In the genomic region with DNA sequence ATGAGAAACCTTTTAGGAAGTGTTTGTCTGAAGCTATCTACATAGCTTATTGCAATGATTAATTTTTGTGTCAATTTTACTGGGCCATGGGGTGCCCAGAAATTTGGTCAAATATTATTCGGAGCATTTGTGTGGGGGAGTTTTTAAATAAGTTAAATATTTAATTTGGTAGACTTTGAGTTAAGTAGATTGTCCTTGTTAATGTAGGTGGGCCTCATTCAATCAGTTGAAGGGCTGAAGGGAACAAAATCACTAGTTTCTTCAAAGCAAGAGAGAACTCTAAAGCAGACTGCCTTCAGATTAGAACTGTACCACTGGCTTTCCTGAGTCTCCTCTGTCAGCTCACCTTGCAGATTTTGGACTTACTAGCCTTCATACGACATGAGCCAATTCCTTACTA, we compare ENCODE assay signal across 27 cellular contexts.
"Had no signal": no experiment of that assay in that cellular context is flagged by ENCODE, and none has a peak within 500 bp of the region (broad histone marks: within the 10 kb centered on the region; RNA-seq: fewer than 3 reads in every experiment).

No MANE protein-coding gene starts in this region.

- H3K36me3 ChIP-seq: stomach, suprapubic skin, thoracic aorta, thyroid gland, tibial artery, tibial nerve, transverse colon, upper lobe of left lung, upper lobe of right lung, uterus, vagina had no signal

- H3K9me3 ChIP-seq: stomach, suprapubic skin, testis, thoracic aorta, thyroid gland, tibial artery, tibial nerve, transverse colon, upper lobe of left lung, upper lobe of right lung, uterus, vagina had no signal

- H3K4me1 ChIP-seq: stomach, suprapubic skin, testis, thyroid gland, tibial artery, transverse colon, upper lobe of left lung, upper lobe of right lung, uterus, vagina had no signal

- ATAC-seq: stimulated activated effector memory CD8-positive, alpha-beta T cell treated with anti-CD3 and anti-CD28 coated beads, Interleukin-12 subunit alpha, Interleukin-12 subunit beta, amount 100 ng/mL, for 72 hours; stimulated activated memory B cell treated with anti-CD40 and anti-IgM and Interleukin-4, amounts not matched to agents 10 μg/mL and 1 μg/mL and 100 μg/mL, for 72 hours; stimulated activated naive B cell treated with anti-CD40 and anti-IgM and Interleukin-4, amounts not matched to agents 10 μg/mL and 1 μg/mL and 100 μg/mL, for 72 hours; stimulated activated naive CD8-positive, alpha-beta T cell treated with anti-CD3 and anti-CD28 coated beads, Interleukin-15, amount 100 ng/mL, for 72 hours; stimulated activated naive CD8-positive, alpha-beta T cell treated with anti-CD3 and anti-CD28 coated beads, Interleukin-15, Interleukin-2, amounts not matched to agents 100 U/mL and 50 U/mL, for 24 hours; upper lobe of right lung had no signal

- H3K27me3 ChIP-seq: stomach, suprapubic skin, testis, thyroid gland, tibial artery, tibial nerve, transverse colon, upper lobe of left lung, upper lobe of right lung, uterus, vagina had no signal

- H3K27ac ChIP-seq: stomach, suprapubic skin, testis, thoracic aorta, thyroid gland, tibial artery, tibial nerve, transverse colon, upper lobe of left lung, upper lobe of right lung, uterus, vagina had no signal

- FAIRE-seq: urothelium cell line had no signal

- H3K4me3 ChIP-seq: stomach, suprapubic skin, testis, thoracic aorta, thyroid gland, tibial artery, tibial nerve, transverse colon, upper lobe of left lung, upper lobe of right lung, uterus, vagina had no signal

- DNase-seq: stimulated activated CD4-positive, alpha-beta T cell treated with anti-CD3 and anti-CD28 coated beads, Interleukin-2, amount 100 ng/mL, for 48 hours; stimulated activated CD4-positive, alpha-beta T cell treated with anti-CD3 and anti-CD28 coated beads, Interleukin-4, amount 100 ng/mL, for 1 hour; stimulated activated CD4-positive, alpha-beta T cell treated with anti-CD3 and anti-CD28 coated beads, Interleukin-4, amount 100 ng/mL, for 24 hours; stimulated activated CD4-positive, alpha-beta T cell treated with anti-CD3 and anti-CD28 coated beads, Interleukin-4, amount 100 ng/mL, for 4 hours; stimulated activated CD8-positive, alpha-beta memory T cell treated with anti-CD3 and anti-CD28 coated beads, Interleukin-4, amount 100 ng/mL, for 48 hours; stimulated activated naive B cell treated with anti-CD40 and anti-IgM and Interleukin-4, amounts not matched to agents 10 μg/mL and 1 μg/mL and 100 μg/mL, for 72 hours; stimulated activated naive CD4-positive, alpha-beta T cell; stimulated activated naive CD4-positive, alpha-beta T cell treated with Interleukin-2 at 50 U/mL for 16 hours; stimulated activated naive CD8-positive, alpha-beta T cell treated with anti-CD3 and anti-CD28 coated beads, Interleukin-15, amount 100 ng/mL, for 72 hours; stimulated activated naive CD8-positive, alpha-beta T cell treated with anti-CD3 and anti-CD28 coated beads, Interleukin-15, Interleukin-2, amounts not matched to agents 100 U/mL and 50 U/mL, for 24 hours; stomach; substantia nigra; testis; thyroid gland; tibial artery; transverse colon; trophoblast cell; upper lobe of left lung; upper lobe of right lung; uterus had no signal
